19 cellular contexts compared by ENCODE assay signal in genomic region chr13:21282065-21282464, GRCh38.
"Had no signal": no experiment of that assay in that cellular context is flagged by ENCODE, and none has a peak within 500 bp of the region (broad histone marks: within the 10 kb centered on the region; RNA-seq: fewer than 3 reads in every experiment).

No MANE protein-coding gene starts in this region.

- H3K27me3 ChIP-seq: esophagus muscularis mucosa had no signal

- H3K4me3 Mint-ChIP-seq: mesothelial cell of epicardium, naive B cell had no signal

- H3K36me3 Mint-ChIP-seq: mesothelial cell of epicardium, naive B cell had no signal

- H3K27ac Mint-ChIP-seq: mesothelial cell of epicardium, naive B cell had no signal

- H3K36me3 ChIP-seq: esophagus muscularis mucosa, gastrocnemius medialis, heart right ventricle, left ventricle myocardium inferior, lower lobe of right lung had no signal

- H3K4me1 ChIP-seq: esophagus muscularis mucosa, gastrocnemius medialis, heart right ventricle, left ventricle myocardium inferior, lower lobe of right lung had no signal

- DNase-seq: dermis blood vessel endothelial cell; dorsolateral prefrontal cortex; effector CD4-positive, alpha-beta T cell; effector memory CD4-positive, alpha-beta T cell; foreskin melanocyte; gastrocnemius medialis; glutamatergic neuron; head of caudate nucleus; heart right ventricle; hippocampal formation; left cardiac atrium; left ventricle myocardium inferior; lower lobe of right lung; mesenchymal stem cell; mucosa of descending colon; naive B cell had no signal

- ATAC-seq: gastrocnemius medialis, heart right ventricle, left cardiac atrium, lower lobe of right lung, mucosa of descending colon had no signal

- H3K9me3 ChIP-seq: esophagus muscularis mucosa, gastrocnemius medialis, left ventricle myocardium inferior, lower lobe of right lung, mucosa of descending colon had no signal

- H3K27ac ChIP-seq: coronary artery, dorsolateral prefrontal cortex, esophagus muscularis mucosa, gastrocnemius medialis, heart right ventricle, left ventricle myocardium inferior, lower lobe of right lung had no signal

- H3K4me3 ChIP-seq: coronary artery, dorsolateral prefrontal cortex, esophagus muscularis mucosa, gastrocnemius medialis, heart right ventricle, left ventricle myocardium inferior, lower lobe of right lung, mucosa of descending colon had no signal

- H3K4me1 Mint-ChIP-seq: mesothelial cell of epicardium, naive B cell had no signal
